Comparison of ENCODE assay signal across 1 cellular context in the genomic region with DNA sequence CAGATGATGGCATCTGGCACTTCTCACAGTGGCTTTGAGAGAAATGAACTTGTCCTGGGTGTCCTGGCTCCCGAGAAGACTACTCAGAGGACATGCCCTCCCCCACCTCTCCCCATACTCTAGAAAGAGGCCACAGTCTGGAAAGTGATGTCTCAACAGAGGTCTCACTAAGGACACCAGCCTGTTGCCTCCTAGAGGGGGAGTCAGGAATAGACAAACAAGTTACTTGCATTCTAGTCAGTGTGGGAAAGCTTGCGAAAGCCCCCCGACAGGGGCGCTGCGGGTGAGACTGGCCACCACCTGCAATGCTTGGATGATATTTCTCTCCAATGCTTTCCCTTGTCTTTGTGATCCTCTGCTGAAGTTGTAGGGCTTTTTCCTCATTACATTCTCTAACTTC.
TF ChIP-seq lines count a peak whose summit lies in the region.

No MANE protein-coding gene starts in this region.

TF ChIP-seq in GM23338, 12 proteins besides CTCF, POLR2A, EP300 and RAD21 (continued from another document):
- TF ChIP-seq, protein P1, sequence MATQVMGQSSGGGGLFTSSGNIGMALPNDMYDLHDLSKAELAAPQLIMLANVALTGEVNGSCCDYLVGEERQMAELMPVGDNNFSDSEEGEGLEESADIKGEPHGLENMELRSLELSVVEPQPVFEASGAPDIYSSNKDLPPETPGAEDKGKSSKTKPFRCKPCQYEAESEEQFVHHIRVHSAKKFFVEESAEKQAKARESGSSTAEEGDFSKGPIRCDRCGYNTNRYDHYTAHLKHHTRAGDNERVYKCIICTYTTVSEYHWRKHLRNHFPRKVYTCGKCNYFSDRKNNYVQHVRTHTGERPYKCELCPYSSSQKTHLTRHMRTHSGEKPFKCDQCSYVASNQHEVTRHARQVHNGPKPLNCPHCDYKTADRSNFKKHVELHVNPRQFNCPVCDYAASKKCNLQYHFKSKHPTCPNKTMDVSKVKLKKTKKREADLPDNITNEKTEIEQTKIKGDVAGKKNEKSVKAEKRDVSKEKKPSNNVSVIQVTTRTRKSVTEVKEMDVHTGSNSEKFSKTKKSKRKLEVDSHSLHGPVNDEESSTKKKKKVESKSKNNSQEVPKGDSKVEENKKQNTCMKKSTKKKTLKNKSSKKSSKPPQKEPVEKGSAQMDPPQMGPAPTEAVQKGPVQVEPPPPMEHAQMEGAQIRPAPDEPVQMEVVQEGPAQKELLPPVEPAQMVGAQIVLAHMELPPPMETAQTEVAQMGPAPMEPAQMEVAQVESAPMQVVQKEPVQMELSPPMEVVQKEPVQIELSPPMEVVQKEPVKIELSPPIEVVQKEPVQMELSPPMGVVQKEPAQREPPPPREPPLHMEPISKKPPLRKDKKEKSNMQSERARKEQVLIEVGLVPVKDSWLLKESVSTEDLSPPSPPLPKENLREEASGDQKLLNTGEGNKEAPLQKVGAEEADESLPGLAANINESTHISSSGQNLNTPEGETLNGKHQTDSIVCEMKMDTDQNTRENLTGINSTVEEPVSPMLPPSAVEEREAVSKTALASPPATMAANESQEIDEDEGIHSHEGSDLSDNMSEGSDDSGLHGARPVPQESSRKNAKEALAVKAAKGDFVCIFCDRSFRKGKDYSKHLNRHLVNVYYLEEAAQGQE (IDR thresholded peaks at IDR 0.05; ENCODE audit: unreplicated experiment), result no peak
- TF ChIP-seq, protein P2, sequence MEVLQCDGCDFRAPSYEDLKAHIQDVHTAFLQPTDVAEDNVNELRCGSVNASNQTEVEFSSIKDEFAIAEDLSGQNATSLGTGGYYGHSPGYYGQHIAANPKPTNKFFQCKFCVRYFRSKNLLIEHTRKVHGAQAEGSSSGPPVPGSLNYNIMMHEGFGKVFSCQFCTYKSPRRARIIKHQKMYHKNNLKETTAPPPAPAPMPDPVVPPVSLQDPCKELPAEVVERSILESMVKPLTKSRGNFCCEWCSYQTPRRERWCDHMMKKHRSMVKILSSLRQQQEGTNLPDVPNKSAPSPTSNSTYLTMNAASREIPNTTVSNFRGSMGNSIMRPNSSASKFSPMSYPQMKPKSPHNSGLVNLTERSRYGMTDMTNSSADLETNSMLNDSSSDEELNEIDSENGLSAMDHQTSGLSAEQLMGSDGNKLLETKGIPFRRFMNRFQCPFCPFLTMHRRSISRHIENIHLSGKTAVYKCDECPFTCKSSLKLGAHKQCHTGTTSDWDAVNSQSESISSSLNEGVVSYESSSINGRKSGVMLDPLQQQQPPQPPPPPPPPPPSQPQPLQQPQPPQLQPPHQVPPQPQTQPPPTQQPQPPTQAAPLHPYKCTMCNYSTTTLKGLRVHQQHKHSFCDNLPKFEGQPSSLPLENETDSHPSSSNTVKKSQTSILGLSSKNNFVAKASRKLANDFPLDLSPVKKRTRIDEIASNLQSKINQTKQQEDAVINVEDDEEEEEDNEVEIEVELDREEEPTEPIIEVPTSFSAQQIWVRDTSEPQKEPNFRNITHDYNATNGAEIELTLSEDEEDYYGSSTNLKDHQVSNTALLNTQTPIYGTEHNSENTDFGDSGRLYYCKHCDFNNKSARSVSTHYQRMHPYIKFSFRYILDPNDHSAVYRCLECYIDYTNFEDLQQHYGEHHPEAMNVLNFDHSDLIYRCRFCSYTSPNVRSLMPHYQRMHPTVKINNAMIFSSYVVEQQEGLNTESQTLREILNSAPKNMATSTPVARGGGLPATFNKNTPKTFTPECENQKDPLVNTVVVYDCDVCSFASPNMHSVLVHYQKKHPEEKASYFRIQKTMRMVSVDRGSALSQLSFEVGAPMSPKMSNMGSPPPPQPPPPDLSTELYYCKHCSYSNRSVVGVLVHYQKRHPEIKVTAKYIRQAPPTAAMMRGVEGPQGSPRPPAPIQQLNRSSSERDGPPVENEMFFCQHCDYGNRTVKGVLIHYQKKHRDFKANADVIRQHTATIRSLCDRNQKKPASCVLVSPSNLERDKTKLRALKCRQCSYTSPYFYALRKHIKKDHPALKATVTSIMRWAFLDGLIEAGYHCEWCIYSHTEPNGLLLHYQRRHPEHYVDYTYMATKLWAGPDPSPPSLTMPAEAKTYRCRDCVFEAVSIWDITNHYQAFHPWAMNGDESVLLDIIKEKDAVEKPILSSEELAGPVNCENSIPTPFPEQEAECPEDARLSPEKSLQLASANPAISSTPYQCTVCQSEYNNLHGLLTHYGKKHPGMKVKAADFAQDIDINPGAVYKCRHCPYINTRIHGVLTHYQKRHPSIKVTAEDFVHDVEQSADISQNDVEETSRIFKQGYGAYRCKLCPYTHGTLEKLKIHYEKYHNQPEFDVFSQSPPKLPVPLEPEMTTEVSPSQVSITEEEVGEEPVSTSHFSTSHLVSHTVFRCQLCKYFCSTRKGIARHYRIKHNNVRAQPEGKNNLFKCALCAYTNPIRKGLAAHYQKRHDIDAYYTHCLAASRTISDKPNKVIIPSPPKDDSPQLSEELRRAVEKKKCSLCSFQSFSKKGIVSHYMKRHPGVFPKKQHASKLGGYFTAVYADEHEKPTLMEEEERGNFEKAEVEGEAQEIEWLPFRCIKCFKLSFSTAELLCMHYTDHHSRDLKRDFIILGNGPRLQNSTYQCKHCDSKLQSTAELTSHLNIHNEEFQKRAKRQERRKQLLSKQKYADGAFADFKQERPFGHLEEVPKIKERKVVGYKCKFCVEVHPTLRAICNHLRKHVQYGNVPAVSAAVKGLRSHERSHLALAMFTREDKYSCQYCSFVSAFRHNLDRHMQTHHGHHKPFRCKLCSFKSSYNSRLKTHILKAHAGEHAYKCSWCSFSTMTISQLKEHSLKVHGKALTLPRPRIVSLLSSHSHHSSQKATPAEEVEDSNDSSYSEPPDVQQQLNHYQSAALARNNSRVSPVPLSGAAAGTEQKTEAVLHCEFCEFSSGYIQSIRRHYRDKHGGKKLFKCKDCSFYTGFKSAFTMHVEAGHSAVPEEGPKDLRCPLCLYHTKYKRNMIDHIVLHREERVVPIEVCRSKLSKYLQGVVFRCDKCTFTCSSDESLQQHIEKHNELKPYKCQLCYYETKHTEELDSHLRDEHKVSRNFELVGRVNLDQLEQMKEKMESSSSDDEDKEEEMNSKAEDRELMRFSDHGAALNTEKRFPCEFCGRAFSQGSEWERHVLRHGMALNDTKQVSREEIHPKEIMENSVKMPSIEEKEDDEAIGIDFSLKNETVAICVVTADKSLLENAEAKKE (CRISPR knock-in tag; IDR thresholded peaks at IDR 0.05), result no peak
- TF ChIP-seq ZNF331 (CRISPR knock-in tag; IDR thresholded peaks at IDR 0.05; ENCODE audit: low read depth) (no peak), STAT1 (IDR thresholded peaks at IDR 0.05; ENCODE audit: unreplicated experiment) (no peak), ZNF114 (CRISPR knock-in tag; IDR thresholded peaks at IDR 0.05) (no peak)
